In the genomic region with DNA sequence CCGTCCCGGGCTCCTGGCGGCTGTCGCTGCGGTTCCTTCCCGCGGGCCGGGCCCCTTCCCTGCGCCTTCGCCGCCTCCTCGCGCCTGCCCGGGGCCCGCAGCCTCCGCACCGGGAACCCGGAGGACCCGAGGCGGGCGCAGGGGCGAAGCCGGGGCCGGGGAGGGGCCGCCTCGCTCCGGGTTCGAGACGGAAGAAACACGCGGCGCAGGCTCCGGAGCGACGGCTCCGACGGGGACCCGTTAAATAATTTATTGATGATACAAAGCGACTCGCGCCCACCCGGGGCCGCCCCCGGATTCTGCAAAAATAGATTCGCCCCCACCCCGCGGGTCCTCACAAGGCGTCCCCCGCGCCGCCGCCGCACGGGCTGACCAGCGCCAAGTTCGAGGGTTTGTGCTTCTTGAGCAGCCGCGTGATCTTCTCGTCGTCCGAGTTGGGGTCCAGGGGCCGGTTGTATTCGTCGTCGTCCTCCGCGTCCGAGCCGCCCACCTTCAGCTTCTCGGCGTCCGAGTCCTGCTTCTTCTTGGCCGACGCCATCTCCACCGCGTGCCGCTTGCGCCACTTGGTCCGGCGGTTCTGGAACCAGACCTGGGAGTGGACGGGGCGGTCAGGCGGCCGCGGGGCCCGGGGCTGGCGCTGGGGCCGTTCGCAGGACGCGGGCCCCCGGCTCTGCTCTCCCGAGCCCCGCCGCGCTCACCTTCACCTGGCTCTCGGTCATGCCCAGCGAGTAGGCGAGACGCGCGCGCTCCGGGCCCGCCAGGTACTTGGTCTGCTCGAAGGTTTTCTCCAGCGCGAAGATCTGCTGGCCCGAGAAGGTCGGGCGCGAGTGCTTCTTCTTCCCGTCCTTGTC, we compare ENCODE assay signal across 1 cellular context.
TF ChIP-seq lines count a peak whose summit lies in the region.

No MANE protein-coding gene starts in this region.

TF ChIP-seq in endothelial cell of umbilical vein, 7 proteins besides CTCF, POLR2A, EP300 and RAD21:
- TF ChIP-seq POLR2AphosphoS5 (IDR thresholded peaks at IDR 0.05; ENCODE audit: insufficient read depth, low read depth, low read length): peak; percentile 23
- peak; percentile 99 for TF ChIP-seq EZH2 (IDR thresholded peaks at IDR 0.05; ENCODE audit: borderline replicate concordance, low read depth, low read length, severe bottlenecking)
- TF ChIP-seq MYC (IDR thresholded peaks at IDR 0.05; ENCODE audit: low read depth, low read length): no peak
